ENCODE assay signal across 1 cellular context in genomic region chr3:113210608-113211369, GRCh38.
TF ChIP-seq lines count a peak whose summit lies in the region.

No MANE protein-coding gene starts in this region.

TF ChIP-seq in SK-N-SH, 30 proteins besides CTCF, POLR2A, EP300 and RAD21 (continued from another document):
- TF ChIP-seq FOXM1 (IDR thresholded peaks at IDR 0.05; ENCODE audit: low read depth), result no peak
- TF ChIP-seq YY1 (IDR thresholded peaks at IDR 0.05; ENCODE audit: low read depth), result no peak
- TF ChIP-seq PBX3 (IDR thresholded peaks at IDR 0.05), result no peak
- TF ChIP-seq MEF2A (IDR thresholded peaks at IDR 0.05; ENCODE audit: borderline replicate concordance, low read depth), result no peak
TF ChIP-seq in SK-N-SH: peak in this region for 0.
